Comparison of ENCODE assay signal across 12 cellular contexts in the genomic region with DNA sequence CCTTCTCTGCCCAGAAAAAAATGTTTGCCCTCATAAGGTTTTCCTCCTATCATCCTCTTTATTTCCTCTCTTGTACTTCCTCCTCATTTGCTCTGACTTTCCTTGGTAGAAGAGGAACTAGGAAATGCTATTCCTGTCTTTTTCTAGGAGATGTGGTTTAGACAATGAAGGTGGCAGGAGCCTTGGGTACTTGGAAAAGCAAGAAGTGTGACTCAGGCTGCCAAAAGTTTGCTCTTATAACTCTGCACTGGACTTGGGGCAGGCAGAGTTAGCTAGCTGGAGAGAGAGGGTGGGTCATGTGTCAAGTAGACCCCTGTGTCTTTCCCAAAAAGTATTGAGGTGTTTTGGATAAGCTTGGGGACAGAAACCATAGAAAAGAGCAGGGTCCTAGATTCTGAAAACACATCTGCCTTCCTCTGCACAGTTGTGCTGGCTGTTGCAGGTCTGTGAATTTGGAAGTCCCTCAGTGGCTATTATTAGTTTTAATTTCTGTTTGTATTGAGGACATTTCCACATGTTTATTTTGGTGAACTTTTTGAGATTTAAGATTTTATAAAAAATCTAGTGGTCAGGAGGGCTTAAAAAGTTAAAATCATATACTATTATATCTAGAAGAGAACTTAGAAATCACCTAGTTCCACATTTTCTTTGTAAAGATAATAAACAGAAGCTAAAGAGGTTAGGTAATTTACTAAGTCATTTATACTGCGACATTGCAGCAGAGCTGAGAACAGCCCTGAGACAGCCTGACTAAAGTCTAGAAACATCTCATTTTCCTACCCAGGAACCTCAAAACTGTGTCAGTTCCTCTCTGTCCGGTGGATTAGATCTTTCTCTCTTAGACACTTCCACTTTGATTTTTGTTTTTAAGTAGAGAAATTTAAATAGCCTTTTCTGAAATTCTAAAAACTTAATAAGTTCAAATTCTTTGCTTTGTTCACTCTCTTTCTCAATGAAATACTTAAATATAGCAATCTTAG. TPM values are rescaled to one million over a fixed set of nuclear protein-coding genes. Genes with fewer than 3 reads are reported as not detected.
DNase-seq lines count a peak whose midpoint lies in the region; ATAC-seq and TF ChIP-seq lines count a peak whose summit lies in the region.
"Had no signal": no experiment of that assay in that cellular context is flagged by ENCODE, and none has a peak within 500 bp of the region (broad histone marks: within the 10 kb centered on the region; RNA-seq: fewer than 3 reads in every experiment).

No MANE protein-coding gene starts in this region.

- intact Hi-C loops in activated B cell treated with CpG ODN at 0.5 μM for 24 hours (cut with micrococcal nuclease): loop anchor here (2.0 kb wide), 1 partner anchor 15 kb away; the partner anchor contains the start of gene INSIG2

- CTCF ChIA-PET in activated B cell treated with CpG ODN at 0.5 μM for 24 hours (lab: Charles Lee): no interaction called here

- DNase-seq in activated B cell treated with CpG ODN at 0.5 μM for 24 hours (no peak), caudate nucleus (lab: John Stamatoyannopoulos, UW) (no peak), dedifferentiated amniotic fluid mesenchymal stem cell (ENCODE audit: extremely low spot score) (no peak), endodermal cell (no peak), GM23248 (no peak)
- DNase-seq: activated gamma-delta T cell; effector CD8-positive, alpha-beta T cell; NCI-H345; pancreas had no signal

- no peaks in the 10 kb centered on the region for H3K27me3 Mint-ChIP-seq in activated B cell treated with CpG ODN at 0.5 μM for 24 hours
- H3K27me3 Mint-ChIP-seq in endodermal cell (ENCODE audit: insufficient read depth): no peaks in the 10 kb centered on the region

- no peak overlapping the region for H3K9ac ChIP-seq in endodermal cell (ENCODE audit: extremely low read depth, low read length, poor library complexity, severe bottlenecking)
- H3K9ac ChIP-seq in GM23248: no peak overlapping the region

- H3K36me3 Mint-ChIP-seq in activated B cell treated with CpG ODN at 0.5 μM for 24 hours (ENCODE audit: low read depth) (peaks cover 73% of the 10 kb centered on the region), endodermal cell (ENCODE audit: low read depth) (peaks cover 18% of the 10 kb centered on the region)

- no peaks in the 10 kb centered on the region for H3F3A ChIP-seq in GM23248 (ENCODE audit: insufficient read depth)

- peaks cover 9% of the 10 kb centered on the region for H3K79me2 ChIP-seq in GM23248 (ENCODE audit: insufficient read depth)

- POLR2A ChIA-PET in activated B cell treated with CpG ODN at 0.5 μM for 24 hours (lab: Charles Lee): interaction anchor here (0.6 to 0.8 kb wide), 2 partner anchors 16 to 39 kb away, joined by 4 to 6 read pairs; partner anchors contain the start of gene INSIG2

- H3K4me3 Mint-ChIP-seq in activated B cell treated with CpG ODN at 0.5 μM for 24 hours: no peak overlapping the region
- no peak overlapping the region for H3K4me3 Mint-ChIP-seq in endodermal cell

- no peaks in the 10 kb centered on the region for H3K9me2 ChIP-seq in GM23248 (ENCODE audit: insufficient read depth)

- H3K9me3 Mint-ChIP-seq in activated B cell treated with CpG ODN at 0.5 μM for 24 hours (no peaks in the 10 kb centered on the region), endodermal cell (no peaks in the 10 kb centered on the region)

- TF ChIP-seq CTCF in activated B cell treated with CpG ODN at 0.5 μM for 24 hours (IDR thresholded peaks at IDR 0.05): no peak
- TF ChIP-seq CTCF in endodermal cell (conservative IDR thresholded peaks at IDR 0.05): no peak

- H3K4me1 Mint-ChIP-seq in activated B cell treated with CpG ODN at 0.5 μM for 24 hours (peaks cover 13% of the 10 kb centered on the region), endodermal cell (peaks cover 1% of the 10 kb centered on the region)

- no peaks in the 10 kb centered on the region for H3K27me3 ChIP-seq in endodermal cell (ENCODE audit: control insufficient read depth, insufficient read depth, low read length, poor library complexity, severe bottlenecking)
- H3K27me3 ChIP-seq in GM23248 (replicated peaks; ENCODE audit: insufficient read depth): no peaks in the 10 kb centered on the region
- H3K27me3 ChIP-seq: pancreas had no signal

- peak; percentile 98 for ATAC-seq in GM18502 (IDR thresholded peaks at IDR 0.05; ENCODE audit: poor library complexity, unreplicated experiment)
- ATAC-seq in GM19463 (IDR thresholded peaks at IDR 0.05; ENCODE audit: unreplicated experiment): peak; percentile 95
- peak; percentile 98 for ATAC-seq in HG02981 (IDR thresholded peaks at IDR 0.05; ENCODE audit: unreplicated experiment)
- peak; percentile 60 for ATAC-seq in activated B cell treated with CpG ODN at 0.5 μM for 24 hours (ENCODE audit: low read depth)

- no peak overlapping the region for H3K4me2 ChIP-seq in GM23248 (ENCODE audit: unreplicated experiment)

- H4K20me1 ChIP-seq in GM23248 (ENCODE audit: insufficient read depth): no peaks in the 10 kb centered on the region

- H3K36me3 ChIP-seq in endodermal cell (ENCODE audit: control insufficient read depth, insufficient read depth, low read length) (peaks cover 26% of the 10 kb centered on the region), GM23248 (ENCODE audit: low read depth) (peaks cover 33% of the 10 kb centered on the region)

- H3K27ac ChIP-seq in caudate nucleus (ENCODE audit: low read depth, low read length): no peak overlapping the region
- no peak overlapping the region for H3K27ac ChIP-seq in endodermal cell (ENCODE audit: low read depth, low read length)
- no peak overlapping the region for H3K27ac ChIP-seq in GM23248
- H3K27ac ChIP-seq: pancreas had no signal

- in situ Hi-C loops in GM23248 (cut with MboI): no loop called here

- peak overlapping the region; percentile 61 for H3K27ac Mint-ChIP-seq in activated B cell treated with CpG ODN at 0.5 μM for 24 hours
- H3K27ac Mint-ChIP-seq in endodermal cell: no peak overlapping the region

- H2AFZ ChIP-seq in GM23248: no peak overlapping the region

- H3K4me3 ChIP-seq in endodermal cell (ENCODE audit: low read length): no peak overlapping the region
- no peak overlapping the region for H3K4me3 ChIP-seq in GM23248
- H3K4me3 ChIP-seq: pancreas had no signal

- 90% methylated on average over 2 of the region's 2 CpGs; no CpG with 5 or more reads in 1 of the 2 experiments for WGBS in endodermal cell (ENCODE audit: insufficient coverage in 1 of 2, insufficient read length in 1 of 2), 2 experiments
- WGBS in GM23248 (ENCODE audit: low coverage in 1 of 2, low lambda C conversion rate in 2 of 2, missing lambda C conversion rate in 2 of 2), 2 experiments: 95 to 96% methylated on average over 2 of the region's 2 CpGs

- H3K4me1 ChIP-seq in endodermal cell (ENCODE audit: control insufficient read depth, insufficient read depth, low read length): no peaks in the 10 kb centered on the region
- H3K4me1 ChIP-seq in GM23248 (ENCODE audit: insufficient read depth): 0 out of 2 replicates have a peak, but pooled peaks cover 8% of the 10 kb centered on the region
- H3K4me1 ChIP-seq: pancreas had no signal

- no peaks in the 10 kb centered on the region for H3K9me3 ChIP-seq in endodermal cell (ENCODE audit: control insufficient read depth, low read length)
- H3K9me3 ChIP-seq in GM23248 (ENCODE audit: low read depth): no peaks in the 10 kb centered on the region
- H3K9me3 ChIP-seq: pancreas had no signal

RNA-seq across cellular contexts. Expression of gene INSIG2, which starts 16.0 kb away (rescaled TPM):
- total RNA-seq in activated B cell treated with CpG ODN at 0.5 μM for 24 hours (16.8 and 16.9 TPM in 2 replicates), endodermal cell (10 to 100 TPM; 10.9 to 12.5 TPM)
- polyA plus RNA-seq in endodermal cell (2013, experiment 1 of 2): 22.8 TPM
- polyA plus RNA-seq in endodermal cell (2013, experiment 2 of 2): 16.4 TPM
- total RNA-seq in GM23248 (2014; rRNA removed; shearing (Covaris generic)): 13.0 and 21.0 TPM in 2 replicates
- polyA plus RNA-seq in GM23248 (2016; fragmentation: Nextera tagmentation; extraction: Ambion mirVana): 35.6 and 36.1 TPM in 2 replicates
